Comparison of ENCODE assay signal across 1 cellular context in the genomic region with DNA sequence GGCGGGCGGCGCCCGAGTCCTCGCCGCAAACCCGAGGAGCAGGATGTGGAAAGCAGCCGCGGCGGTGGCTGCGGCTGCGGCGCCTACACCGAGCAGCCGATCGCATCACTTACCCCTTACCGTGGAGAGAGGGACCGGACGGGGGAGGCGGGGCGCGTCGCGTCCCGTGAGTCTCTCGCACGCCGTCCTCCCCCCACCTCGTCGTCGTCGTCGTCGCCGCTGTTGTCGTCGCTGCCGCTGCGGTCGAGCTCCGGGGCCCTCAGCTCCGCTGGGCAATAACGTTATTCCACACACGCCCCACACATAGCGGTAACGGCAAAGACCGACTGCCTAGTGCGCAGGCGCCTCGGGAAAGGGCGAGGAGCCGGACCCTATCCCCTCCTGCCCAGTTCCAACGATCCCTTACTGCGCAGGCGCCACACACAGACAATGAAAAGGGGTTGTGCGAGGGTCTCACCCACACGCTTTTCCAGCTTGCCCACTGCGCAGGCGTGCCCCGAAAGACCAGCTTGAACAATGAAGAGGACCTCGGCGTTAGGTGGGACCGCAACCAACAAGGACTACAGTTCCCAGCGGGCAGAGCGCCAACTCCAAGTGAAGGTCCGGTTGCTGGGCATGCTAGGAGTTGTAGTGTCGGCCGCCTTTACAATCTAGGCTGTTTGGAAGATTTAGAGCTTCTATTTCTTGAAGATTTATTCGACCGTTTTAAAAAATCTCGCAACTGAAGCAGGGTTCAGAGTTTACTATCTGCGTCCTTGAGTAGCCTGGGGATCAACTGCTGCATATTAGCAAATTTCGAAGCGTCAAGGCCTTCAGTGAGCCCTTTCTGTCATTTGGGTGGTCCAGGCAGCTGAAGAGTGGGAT.
TF ChIP-seq lines count a peak whose summit lies in the region.

A gene (minus strand): TSS at position 355 of the 864 bp plus-strand sequence. CDS start 30,001 bp downstream, outside the sequence.

TF ChIP-seq in K562, 482 proteins besides CTCF, POLR2A, EP300 and RAD21 (continued from another document and continues in another):
- TF ChIP-seq, protein P1, sequence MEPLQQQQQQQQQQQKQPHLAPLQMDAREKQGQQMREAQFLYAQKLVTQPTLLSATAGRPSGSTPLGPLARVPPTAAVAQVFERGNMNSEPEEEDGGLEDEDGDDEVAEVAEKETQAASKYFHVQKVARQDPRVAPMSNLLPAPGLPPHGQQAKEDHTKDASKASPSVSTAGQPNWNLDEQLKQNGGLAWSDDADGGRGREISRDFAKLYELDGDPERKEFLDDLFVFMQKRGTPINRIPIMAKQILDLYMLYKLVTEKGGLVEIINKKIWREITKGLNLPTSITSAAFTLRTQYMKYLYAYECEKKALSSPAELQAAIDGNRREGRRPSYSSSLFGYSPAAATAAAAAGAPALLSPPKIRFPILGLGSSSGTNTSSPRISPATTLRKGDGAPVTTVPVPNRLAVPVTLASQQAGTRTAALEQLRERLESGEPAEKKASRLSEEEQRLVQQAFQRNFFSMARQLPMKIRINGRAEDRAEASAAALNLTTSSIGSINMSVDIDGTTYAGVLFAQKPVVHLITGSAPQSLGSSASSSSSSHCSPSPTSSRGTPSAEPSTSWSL (CRISPR knock-in tag; IDR thresholded peaks at IDR 0.05; ENCODE audit: borderline replicate concordance): no peak
- TF ChIP-seq XRCC3 (IDR thresholded peaks at IDR 0.05) (no peak), ZC3H8 (IDR thresholded peaks at IDR 0.05) (no peak), GABPB1 (CRISPR knock-in tag; IDR thresholded peaks at IDR 0.05) (peak; percentile 93), TFAM (CRISPR knock-in tag; conservative IDR thresholded peaks at IDR 0.05) (no peak), TCFL5 (CRISPR knock-in tag; conservative IDR thresholded peaks at IDR 0.05) (no peak; the same call in 1 of the 2 replicates), ZNF766 (CRISPR knock-in tag; conservative IDR thresholded peaks at IDR 0.05) (peak; percentile 76; the same call in 1 of the 2 replicates), NFIC (IDR thresholded peaks at IDR 0.05) (peak; percentile 62; the same call in 1 of the 2 replicates), MBD2 (IDR thresholded peaks at IDR 0.05; ENCODE audit: borderline replicate concordance, low read depth) (peak; percentile 74), ZNF695 (CRISPR knock-in tag; IDR thresholded peaks at IDR 0.05) (no peak), ZSCAN29 (IDR thresholded peaks at IDR 0.05) (no peak), ZSCAN32 (CRISPR knock-in tag; IDR thresholded peaks at IDR 0.05) (no peak), FOXK1 (CRISPR knock-in tag; IDR thresholded peaks at IDR 0.05; ENCODE audit: borderline replicate concordance) (peak; percentile 95), MCM7 (IDR thresholded peaks at IDR 0.05) (no peak), ZNF316 (IDR thresholded peaks at IDR 0.05) (no peak), CHCHD3 (CRISPR knock-in tag; IDR thresholded peaks at IDR 0.05) (0 out of 2 replicates have a peak, but pooled peaks have one; percentile 9), KLF10 (CRISPR knock-in tag; IDR thresholded peaks at IDR 0.05) (no peak), ZNF263 (CRISPR knock-in tag; IDR thresholded peaks at IDR 0.05; ENCODE audit: borderline replicate concordance) (peak; percentile 92), HOXB6 (CRISPR knock-in tag; IDR thresholded peaks at IDR 0.05; ENCODE audit: borderline replicate concordance) (no peak), RFX5 (IDR thresholded peaks at IDR 0.05; ENCODE audit: low read depth, low read length) (no peak), HIVEP1 (CRISPR knock-in tag; IDR thresholded peaks at IDR 0.05) (no peak), ZNF347 (CRISPR knock-in tag; IDR thresholded peaks at IDR 0.05; ENCODE audit: low read depth) (no peak), ATF1 (CRISPR knock-in tag; IDR thresholded peaks at IDR 0.05) (peak; percentile 85), ATF1 (tag; IDR thresholded peaks at IDR 0.05) (peak; percentile 93), ZBTB7A (IDR thresholded peaks at IDR 0.05; ENCODE audit: borderline replicate concordance, control insufficient read depth, low read depth, low read length) (peak; percentile 95), HDAC1 (IDR thresholded peaks at IDR 0.05) (peak in 1 of 2 experiments; percentile 79; a peak in 2 of 4 replicates), KLF16 (IDR thresholded peaks at IDR 0.05) (no peak), WHSC1 (IDR thresholded peaks at IDR 0.05; ENCODE audit: low read length) (no peak), NFE2L1 (tag; IDR thresholded peaks at IDR 0.05; ENCODE audit: borderline replicate concordance, low read depth) (no peak), ZNF589 (CRISPR knock-in tag; IDR thresholded peaks at IDR 0.05; ENCODE audit: low read depth) (no peak; the same call in 1 of the 2 replicates), BRD4 (IDR thresholded peaks at IDR 0.05) (0 out of 2 replicates have a peak, but pooled peaks have one; percentile 61)
- TF ChIP-seq, protein P2, sequence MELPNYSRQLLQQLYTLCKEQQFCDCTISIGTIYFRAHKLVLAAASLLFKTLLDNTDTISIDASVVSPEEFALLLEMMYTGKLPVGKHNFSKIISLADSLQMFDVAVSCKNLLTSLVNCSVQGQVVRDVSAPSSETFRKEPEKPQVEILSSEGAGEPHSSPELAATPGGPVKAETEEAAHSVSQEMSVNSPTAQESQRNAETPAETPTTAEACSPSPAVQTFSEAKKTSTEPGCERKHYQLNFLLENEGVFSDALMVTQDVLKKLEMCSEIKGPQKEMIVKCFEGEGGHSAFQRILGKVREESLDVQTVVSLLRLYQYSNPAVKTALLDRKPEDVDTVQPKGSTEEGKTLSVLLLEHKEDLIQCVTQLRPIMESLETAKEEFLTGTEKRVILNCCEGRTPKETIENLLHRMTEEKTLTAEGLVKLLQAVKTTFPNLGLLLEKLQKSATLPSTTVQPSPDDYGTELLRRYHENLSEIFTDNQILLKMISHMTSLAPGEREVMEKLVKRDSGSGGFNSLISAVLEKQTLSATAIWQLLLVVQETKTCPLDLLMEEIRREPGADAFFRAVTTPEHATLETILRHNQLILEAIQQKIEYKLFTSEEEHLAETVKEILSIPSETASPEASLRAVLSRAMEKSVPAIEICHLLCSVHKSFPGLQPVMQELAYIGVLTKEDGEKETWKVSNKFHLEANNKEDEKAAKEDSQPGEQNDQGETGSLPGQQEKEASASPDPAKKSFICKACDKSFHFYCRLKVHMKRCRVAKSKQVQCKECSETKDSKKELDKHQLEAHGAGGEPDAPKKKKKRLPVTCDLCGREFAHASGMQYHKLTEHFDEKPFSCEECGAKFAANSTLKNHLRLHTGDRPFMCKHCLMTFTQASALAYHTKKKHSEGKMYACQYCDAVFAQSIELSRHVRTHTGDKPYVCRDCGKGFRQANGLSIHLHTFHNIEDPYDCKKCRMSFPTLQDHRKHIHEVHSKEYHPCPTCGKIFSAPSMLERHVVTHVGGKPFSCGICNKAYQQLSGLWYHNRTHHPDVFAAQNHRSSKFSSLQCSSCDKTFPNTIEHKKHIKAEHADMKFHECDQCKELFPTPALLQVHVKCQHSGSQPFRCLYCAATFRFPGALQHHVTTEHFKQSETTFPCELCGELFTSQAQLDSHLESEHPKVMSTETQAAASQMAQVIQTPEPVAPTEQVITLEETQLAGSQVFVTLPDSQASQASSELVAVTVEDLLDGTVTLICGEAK (IDR thresholded peaks at IDR 0.05): peak; percentile 92
- TF ChIP-seq, protein P2 (CRISPR knock-in tag; IDR thresholded peaks at IDR 0.05): no peak
- TF ChIP-seq, protein P3, sequence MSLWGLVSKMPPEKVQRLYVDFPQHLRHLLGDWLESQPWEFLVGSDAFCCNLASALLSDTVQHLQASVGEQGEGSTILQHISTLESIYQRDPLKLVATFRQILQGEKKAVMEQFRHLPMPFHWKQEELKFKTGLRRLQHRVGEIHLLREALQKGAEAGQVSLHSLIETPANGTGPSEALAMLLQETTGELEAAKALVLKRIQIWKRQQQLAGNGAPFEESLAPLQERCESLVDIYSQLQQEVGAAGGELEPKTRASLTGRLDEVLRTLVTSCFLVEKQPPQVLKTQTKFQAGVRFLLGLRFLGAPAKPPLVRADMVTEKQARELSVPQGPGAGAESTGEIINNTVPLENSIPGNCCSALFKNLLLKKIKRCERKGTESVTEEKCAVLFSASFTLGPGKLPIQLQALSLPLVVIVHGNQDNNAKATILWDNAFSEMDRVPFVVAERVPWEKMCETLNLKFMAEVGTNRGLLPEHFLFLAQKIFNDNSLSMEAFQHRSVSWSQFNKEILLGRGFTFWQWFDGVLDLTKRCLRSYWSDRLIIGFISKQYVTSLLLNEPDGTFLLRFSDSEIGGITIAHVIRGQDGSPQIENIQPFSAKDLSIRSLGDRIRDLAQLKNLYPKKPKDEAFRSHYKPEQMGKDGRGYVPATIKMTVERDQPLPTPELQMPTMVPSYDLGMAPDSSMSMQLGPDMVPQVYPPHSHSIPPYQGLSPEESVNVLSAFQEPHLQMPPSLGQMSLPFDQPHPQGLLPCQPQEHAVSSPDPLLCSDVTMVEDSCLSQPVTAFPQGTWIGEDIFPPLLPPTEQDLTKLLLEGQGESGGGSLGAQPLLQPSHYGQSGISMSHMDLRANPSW (CRISPR knock-in tag; IDR thresholded peaks at IDR 0.05): peak; percentile 79; the same call in 1 of the 2 replicates
- TF ChIP-seq, protein P4, sequence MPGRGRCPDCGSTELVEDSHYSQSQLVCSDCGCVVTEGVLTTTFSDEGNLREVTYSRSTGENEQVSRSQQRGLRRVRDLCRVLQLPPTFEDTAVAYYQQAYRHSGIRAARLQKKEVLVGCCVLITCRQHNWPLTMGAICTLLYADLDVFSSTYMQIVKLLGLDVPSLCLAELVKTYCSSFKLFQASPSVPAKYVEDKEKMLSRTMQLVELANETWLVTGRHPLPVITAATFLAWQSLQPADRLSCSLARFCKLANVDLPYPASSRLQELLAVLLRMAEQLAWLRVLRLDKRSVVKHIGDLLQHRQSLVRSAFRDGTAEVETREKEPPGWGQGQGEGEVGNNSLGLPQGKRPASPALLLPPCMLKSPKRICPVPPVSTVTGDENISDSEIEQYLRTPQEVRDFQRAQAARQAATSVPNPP (IDR thresholded peaks at IDR 0.05; ENCODE audit: borderline replicate concordance, insufficient read depth, insufficient read length): no peak
- TF ChIP-seq, protein P5, sequence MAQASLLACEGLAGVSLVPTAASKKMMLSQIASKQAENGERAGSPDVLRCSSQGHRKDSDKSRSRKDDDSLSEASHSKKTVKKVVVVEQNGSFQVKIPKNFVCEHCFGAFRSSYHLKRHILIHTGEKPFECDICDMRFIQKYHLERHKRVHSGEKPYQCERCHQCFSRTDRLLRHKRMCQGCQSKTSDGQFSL (CRISPR knock-in tag; IDR thresholded peaks at IDR 0.05): peak; percentile 95
- TF ChIP-seq, protein P5 (tag; IDR thresholded peaks at IDR 0.05): peak in 1 of 2 experiments; percentile 86; a peak in 2 of 4 replicates
- TF ChIP-seq, protein P6, sequence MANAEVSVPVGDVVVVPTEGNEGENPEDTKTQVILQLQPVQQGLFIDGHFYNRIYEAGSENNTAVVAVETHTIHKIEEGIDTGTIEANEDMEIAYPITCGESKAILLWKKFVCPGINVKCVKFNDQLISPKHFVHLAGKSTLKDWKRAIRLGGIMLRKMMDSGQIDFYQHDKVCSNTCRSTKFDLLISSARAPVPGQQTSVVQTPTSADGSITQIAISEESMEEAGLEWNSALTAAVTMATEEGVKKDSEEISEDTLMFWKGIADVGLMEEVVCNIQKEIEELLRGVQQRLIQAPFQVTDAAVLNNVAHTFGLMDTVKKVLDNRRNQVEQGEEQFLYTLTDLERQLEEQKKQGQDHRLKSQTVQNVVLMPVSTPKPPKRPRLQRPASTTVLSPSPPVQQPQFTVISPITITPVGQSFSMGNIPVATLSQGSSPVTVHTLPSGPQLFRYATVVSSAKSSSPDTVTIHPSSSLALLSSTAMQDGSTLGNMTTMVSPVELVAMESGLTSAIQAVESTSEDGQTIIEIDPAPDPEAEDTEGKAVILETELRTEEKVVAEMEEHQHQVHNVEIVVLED (CRISPR knock-in tag; IDR thresholded peaks at IDR 0.05): peak; percentile 85
- TF ChIP-seq, protein P7, sequence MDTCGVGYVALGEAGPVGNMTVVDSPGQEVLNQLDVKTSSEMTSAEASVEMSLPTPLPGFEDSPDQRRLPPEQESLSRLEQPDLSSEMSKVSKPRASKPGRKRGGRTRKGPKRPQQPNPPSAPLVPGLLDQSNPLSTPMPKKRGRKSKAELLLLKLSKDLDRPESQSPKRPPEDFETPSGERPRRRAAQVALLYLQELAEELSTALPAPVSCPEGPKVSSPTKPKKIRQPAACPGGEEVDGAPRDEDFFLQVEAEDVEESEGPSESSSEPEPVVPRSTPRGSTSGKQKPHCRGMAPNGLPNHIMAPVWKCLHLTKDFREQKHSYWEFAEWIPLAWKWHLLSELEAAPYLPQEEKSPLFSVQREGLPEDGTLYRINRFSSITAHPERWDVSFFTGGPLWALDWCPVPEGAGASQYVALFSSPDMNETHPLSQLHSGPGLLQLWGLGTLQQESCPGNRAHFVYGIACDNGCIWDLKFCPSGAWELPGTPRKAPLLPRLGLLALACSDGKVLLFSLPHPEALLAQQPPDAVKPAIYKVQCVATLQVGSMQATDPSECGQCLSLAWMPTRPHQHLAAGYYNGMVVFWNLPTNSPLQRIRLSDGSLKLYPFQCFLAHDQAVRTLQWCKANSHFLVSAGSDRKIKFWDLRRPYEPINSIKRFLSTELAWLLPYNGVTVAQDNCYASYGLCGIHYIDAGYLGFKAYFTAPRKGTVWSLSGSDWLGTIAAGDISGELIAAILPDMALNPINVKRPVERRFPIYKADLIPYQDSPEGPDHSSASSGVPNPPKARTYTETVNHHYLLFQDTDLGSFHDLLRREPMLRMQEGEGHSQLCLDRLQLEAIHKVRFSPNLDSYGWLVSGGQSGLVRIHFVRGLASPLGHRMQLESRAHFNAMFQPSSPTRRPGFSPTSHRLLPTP (IDR thresholded peaks at IDR 0.05; ENCODE audit: borderline replicate concordance, extremely low read depth, insufficient read length): no peak
